In genomic region chr3:141392018-141392370, GRCh38 we compare ENCODE assay signal across 1 cellular context.
TF ChIP-seq lines count a peak whose summit lies in the region.

No MANE protein-coding gene starts in this region.

TF ChIP-seq in IMR-90, 13 proteins besides CTCF, POLR2A, EP300 and RAD21 (continued from another document):
- TF ChIP-seq RFX5 (IDR thresholded peaks at IDR 0.05; ENCODE audit: low read depth, low read length): no peak
- no peak for TF ChIP-seq MAFK (IDR thresholded peaks at IDR 0.05; ENCODE audit: low read depth, low read length)
- no peak for TF ChIP-seq MXI1 (IDR thresholded peaks at IDR 0.05; ENCODE audit: borderline replicate concordance, low read depth, low read length)
- TF ChIP-seq RCOR1 (IDR thresholded peaks at IDR 0.05; ENCODE audit: insufficient replicate concordance, low read length): no peak
